1 cellular context compared by ENCODE assay signal in the genomic region with DNA sequence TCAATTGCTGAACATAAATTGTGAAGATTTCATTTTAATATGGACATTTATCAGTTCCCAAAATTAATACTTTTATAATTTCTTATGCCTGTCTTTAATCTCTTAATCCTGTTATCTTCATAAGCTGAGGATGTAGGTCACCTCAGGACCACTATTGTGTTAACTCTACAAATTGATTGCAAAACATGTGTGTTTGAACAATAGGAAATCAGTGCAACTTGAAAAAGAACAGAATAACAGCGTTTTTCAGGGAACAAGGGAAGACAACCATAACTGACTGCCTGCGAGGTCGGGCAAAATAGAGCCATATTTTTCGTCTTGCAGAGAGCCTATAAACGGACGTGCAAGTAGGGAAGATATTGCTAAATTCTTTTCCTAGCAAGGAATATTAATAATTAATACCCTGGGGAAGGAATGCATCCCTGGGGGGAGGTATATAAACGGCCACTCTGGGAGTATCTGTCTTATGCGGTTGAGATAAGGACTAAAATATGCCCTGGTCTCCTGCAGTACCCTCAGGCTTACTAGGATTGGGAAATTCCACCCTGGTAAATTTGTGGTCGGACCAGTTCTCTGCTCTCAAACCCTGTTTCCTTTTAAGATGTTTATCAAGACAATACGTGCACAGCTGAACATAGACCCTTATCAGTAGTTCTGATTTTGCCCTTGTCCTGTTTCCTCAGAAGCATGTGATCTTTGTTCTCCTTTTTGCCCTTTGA.
TF ChIP-seq lines count a peak whose summit lies in the region.
"Not testable (repeated sequence)": the region's sequence is repeated elsewhere in the genome, so short reads cannot be mapped to it uniquely, and the experiment has no call there.

No MANE protein-coding gene starts in this region.

TF ChIP-seq in HepG2, 621 proteins besides CTCF, POLR2A, EP300 and RAD21 (continues in another document):
- peak; percentile 95 for TF ChIP-seq GFI1 (CRISPR knock-in tag; IDR thresholded peaks at IDR 0.05; ENCODE audit: borderline replicate concordance)
- peak; percentile 68; the same call in 1 of the 2 replicates for TF ChIP-seq HMG20B (CRISPR knock-in tag; conservative IDR thresholded peaks at IDR 0.05)
- TF ChIP-seq, protein P1, sequence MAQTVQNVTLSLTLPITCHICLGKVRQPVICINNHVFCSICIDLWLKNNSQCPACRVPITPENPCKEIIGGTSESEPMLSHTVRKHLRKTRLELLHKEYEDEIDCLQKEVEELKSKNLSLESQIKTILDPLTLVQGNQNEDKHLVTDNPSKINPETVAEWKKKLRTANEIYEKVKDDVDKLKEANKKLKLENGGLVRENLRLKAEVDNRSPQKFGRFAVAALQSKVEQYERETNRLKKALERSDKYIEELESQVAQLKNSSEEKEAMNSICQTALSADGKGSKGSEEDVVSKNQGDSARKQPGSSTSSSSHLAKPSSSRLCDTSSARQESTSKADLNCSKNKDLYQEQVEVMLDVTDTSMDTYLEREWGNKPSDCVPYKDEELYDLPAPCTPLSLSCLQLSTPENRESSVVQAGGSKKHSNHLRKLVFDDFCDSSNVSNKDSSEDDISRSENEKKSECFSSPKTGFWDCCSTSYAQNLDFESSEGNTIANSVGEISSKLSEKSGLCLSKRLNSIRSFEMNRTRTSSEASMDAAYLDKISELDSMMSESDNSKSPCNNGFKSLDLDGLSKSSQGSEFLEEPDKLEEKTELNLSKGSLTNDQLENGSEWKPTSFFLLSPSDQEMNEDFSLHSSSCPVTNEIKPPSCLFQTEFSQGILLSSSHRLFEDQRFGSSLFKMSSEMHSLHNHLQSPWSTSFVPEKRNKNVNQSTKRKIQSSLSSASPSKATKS (CRISPR knock-in tag; IDR thresholded peaks at IDR 0.05), result peak; percentile 48; the same call in 1 of the 2 replicates
- 0 out of 2 replicates have a peak, but pooled peaks have one; percentile 52 for TF ChIP-seq ZNF33A (CRISPR knock-in tag; IDR thresholded peaks at IDR 0.05; ENCODE audit: borderline replicate concordance)
- TF ChIP-seq, protein P2, sequence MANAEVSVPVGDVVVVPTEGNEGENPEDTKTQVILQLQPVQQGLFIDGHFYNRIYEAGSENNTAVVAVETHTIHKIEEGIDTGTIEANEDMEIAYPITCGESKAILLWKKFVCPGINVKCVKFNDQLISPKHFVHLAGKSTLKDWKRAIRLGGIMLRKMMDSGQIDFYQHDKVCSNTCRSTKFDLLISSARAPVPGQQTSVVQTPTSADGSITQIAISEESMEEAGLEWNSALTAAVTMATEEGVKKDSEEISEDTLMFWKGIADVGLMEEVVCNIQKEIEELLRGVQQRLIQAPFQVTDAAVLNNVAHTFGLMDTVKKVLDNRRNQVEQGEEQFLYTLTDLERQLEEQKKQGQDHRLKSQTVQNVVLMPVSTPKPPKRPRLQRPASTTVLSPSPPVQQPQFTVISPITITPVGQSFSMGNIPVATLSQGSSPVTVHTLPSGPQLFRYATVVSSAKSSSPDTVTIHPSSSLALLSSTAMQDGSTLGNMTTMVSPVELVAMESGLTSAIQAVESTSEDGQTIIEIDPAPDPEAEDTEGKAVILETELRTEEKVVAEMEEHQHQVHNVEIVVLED (CRISPR knock-in tag; IDR thresholded peaks at IDR 0.05; ENCODE audit: borderline replicate concordance), result 0 out of 2 replicates have a peak, but pooled peaks have one; percentile 9
- TF ChIP-seq, protein P3, sequence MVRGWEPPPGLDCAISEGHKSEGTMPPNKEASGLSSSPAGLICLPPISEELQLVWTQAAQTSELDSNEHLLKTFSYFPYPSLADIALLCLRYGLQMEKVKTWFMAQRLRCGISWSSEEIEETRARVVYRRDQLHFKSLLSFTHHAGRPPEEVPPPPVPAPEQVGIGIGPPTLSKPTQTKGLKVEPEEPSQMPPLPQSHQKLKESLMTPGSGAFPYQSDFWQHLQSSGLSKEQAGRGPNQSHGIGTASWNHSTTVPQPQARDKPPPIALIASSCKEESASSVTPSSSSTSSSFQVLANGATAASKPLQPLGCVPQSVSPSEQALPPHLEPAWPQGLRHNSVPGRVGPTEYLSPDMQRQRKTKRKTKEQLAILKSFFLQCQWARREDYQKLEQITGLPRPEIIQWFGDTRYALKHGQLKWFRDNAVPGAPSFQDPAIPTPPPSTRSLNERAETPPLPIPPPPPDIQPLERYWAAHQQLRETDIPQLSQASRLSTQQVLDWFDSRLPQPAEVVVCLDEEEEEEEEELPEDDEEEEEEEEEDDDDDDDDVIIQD (CRISPR knock-in tag; IDR thresholded peaks at IDR 0.05; ENCODE audit: low read depth), result 0 out of 2 replicates have a peak, but pooled peaks have one; percentile 3
- TF ChIP-seq HNF4A (CRISPR knock-in tag; IDR thresholded peaks at IDR 0.05), result peak; percentile 17
- 0 out of 2 replicates have a peak, but pooled peaks have one; percentile 51 for TF ChIP-seq HMG20A (CRISPR knock-in tag; IDR thresholded peaks at IDR 0.05; ENCODE audit: borderline replicate concordance)
- peak; percentile 48; the same call in 1 of the 2 replicates for TF ChIP-seq KDM1A (CRISPR knock-in tag; IDR thresholded peaks at IDR 0.05)
- TF ChIP-seq, protein P4, sequence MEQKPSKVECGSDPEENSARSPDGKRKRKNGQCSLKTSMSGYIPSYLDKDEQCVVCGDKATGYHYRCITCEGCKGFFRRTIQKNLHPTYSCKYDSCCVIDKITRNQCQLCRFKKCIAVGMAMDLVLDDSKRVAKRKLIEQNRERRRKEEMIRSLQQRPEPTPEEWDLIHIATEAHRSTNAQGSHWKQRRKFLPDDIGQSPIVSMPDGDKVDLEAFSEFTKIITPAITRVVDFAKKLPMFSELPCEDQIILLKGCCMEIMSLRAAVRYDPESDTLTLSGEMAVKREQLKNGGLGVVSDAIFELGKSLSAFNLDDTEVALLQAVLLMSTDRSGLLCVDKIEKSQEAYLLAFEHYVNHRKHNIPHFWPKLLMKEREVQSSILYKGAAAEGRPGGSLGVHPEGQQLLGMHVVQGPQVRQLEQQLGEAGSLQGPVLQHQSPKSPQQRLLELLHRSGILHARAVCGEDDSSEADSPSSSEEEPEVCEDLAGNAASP (CRISPR knock-in tag; IDR thresholded peaks at IDR 0.05; ENCODE audit: borderline replicate concordance), result peak; percentile 55; the same call in 1 of the 2 replicates
- not testable (repeated sequence) for TF ChIP-seq NR2F6, SOX13, SOX6 (IDR thresholded peaks at IDR 0.05)
- TF ChIP-seq NR2F6 (CRISPR knock-in tag; IDR thresholded peaks at IDR 0.05), result 0 out of 2 replicates have a peak, but pooled peaks have one; percentile 3
- peak; percentile 16; the same call in 1 of the 2 replicates for TF ChIP-seq THAP11 (CRISPR knock-in tag; IDR thresholded peaks at IDR 0.05)
- TF ChIP-seq, protein P5, sequence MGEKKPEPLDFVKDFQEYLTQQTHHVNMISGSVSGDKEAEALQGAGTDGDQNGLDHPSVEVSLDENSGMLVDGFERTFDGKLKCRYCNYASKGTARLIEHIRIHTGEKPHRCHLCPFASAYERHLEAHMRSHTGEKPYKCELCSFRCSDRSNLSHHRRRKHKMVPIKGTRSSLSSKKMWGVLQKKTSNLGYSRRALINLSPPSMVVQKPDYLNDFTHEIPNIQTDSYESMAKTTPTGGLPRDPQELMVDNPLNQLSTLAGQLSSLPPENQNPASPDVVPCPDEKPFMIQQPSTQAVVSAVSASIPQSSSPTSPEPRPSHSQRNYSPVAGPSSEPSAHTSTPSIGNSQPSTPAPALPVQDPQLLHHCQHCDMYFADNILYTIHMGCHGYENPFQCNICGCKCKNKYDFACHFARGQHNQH (CRISPR knock-in tag; IDR thresholded peaks at IDR 0.05), result 0 out of 2 replicates have a peak, but pooled peaks have one; percentile 17
- TF ChIP-seq GLI4 (CRISPR knock-in tag; IDR thresholded peaks at IDR 0.05; ENCODE audit: borderline replicate concordance), result peak; percentile 6; the same call in 1 of the 2 replicates
- peak in 1 of 2 experiments; percentile 88; a peak in 2 of 4 replicates for TF ChIP-seq SOX13 (CRISPR knock-in tag; conservative IDR thresholded peaks at IDR 0.05 in 1 of 2, IDR thresholded peaks at IDR 0.05 in 1 of 2)
- peak; percentile 82 for TF ChIP-seq SOX6 (CRISPR knock-in tag; IDR thresholded peaks at IDR 0.05)
- TF ChIP-seq GATAD2A (CRISPR knock-in tag; IDR thresholded peaks at IDR 0.05), result 0 out of 2 replicates have a peak, but pooled peaks have one; percentile 26
- TF ChIP-seq, protein P6, sequence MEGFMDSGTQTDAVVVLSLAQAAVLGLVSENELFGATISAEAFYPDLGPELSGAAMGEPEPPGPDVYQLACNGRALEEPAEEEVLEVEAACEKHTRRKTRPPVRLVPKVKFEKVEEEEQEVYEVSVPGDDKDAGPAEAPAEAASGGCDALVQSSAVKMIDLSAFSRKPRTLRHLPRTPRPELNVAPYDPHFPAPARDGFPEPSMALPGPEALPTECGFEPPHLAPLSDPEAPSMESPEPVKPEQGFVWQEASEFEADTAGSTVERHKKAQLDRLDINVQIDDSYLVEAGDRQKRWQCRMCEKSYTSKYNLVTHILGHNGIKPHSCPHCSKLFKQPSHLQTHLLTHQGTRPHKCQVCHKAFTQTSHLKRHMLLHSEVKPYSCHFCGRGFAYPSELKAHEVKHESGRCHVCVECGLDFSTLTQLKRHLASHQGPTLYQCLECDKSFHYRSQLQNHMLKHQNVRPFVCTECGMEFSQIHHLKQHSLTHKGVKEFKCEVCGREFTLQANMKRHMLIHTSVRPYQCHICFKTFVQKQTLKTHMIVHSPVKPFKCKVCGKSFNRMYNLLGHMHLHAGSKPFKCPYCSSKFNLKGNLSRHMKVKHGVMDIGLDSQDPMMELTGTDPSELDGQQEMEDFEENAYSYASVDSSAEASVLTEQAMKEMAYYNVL (CRISPR knock-in tag; IDR thresholded peaks at IDR 0.05; ENCODE audit: borderline replicate concordance), result 0 out of 2 replicates have a peak, but pooled peaks have one; percentile 26
- 0 out of 2 replicates have a peak, but pooled peaks have one; percentile 26 for TF ChIP-seq ZNF232 (CRISPR knock-in tag; IDR thresholded peaks at IDR 0.05; ENCODE audit: borderline replicate concordance)
- peak; percentile 78; the same call in 1 of the 2 replicates for TF ChIP-seq SOX5 (CRISPR knock-in tag; IDR thresholded peaks at IDR 0.05; ENCODE audit: borderline replicate concordance)
- TF ChIP-seq HDAC1 (CRISPR knock-in tag; IDR thresholded peaks at IDR 0.05), result 0 out of 2 replicates have a peak, but pooled peaks have one; percentile 22
- TF ChIP-seq POGZ (CRISPR knock-in tag; IDR thresholded peaks at IDR 0.05), result peak; percentile 28; the same call in 1 of the 2 replicates
- TF ChIP-seq, protein P7, sequence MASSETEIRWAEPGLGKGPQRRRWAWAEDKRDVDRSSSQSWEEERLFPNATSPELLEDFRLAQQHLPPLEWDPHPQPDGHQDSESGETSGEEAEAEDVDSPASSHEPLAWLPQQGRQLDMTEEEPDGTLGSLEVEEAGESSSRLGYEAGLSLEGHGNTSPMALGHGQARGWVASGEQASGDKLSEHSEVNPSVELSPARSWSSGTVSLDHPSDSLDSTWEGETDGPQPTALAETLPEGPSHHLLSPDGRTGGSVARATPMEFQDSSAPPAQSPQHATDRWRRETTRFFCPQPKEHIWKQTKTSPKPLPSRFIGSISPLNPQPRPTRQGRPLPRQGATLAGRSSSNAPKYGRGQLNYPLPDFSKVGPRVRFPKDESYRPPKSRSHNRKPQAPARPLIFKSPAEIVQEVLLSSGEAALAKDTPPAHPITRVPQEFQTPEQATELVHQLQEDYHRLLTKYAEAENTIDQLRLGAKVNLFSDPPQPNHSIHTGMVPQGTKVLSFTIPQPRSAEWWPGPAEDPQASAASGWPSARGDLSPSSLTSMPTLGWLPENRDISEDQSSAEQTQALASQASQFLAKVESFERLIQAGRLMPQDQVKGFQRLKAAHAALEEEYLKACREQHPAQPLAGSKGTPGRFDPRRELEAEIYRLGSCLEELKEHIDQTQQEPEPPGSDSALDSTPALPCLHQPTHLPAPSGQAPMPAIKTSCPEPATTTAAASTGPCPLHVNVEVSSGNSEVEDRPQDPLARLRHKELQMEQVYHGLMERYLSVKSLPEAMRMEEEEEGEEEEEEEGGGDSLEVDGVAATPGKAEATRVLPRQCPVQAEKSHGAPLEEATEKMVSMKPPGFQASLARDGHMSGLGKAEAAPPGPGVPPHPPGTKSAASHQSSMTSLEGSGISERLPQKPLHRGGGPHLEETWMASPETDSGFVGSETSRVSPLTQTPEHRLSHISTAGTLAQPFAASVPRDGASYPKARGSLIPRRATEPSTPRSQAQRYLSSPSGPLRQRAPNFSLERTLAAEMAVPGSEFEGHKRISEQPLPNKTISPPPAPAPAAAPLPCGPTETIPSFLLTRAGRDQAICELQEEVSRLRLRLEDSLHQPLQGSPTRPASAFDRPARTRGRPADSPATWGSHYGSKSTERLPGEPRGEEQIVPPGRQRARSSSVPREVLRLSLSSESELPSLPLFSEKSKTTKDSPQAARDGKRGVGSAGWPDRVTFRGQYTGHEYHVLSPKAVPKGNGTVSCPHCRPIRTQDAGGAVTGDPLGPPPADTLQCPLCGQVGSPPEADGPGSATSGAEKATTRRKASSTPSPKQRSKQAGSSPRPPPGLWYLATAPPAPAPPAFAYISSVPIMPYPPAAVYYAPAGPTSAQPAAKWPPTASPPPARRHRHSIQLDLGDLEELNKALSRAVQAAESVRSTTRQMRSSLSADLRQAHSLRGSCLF (CRISPR knock-in tag; IDR thresholded peaks at IDR 0.05; ENCODE audit: borderline replicate concordance), result 0 out of 2 replicates have a peak, but pooled peaks have one; percentile 18
- TF ChIP-seq MEIS2 (CRISPR knock-in tag; IDR thresholded peaks at IDR 0.05), result 0 out of 2 replicates have a peak, but pooled peaks have one; percentile 22
- 0 out of 2 replicates have a peak, but pooled peaks have one; percentile 58 for TF ChIP-seq ZNF850 (CRISPR knock-in tag; conservative IDR thresholded peaks at IDR 0.05)
- TF ChIP-seq, protein P8, sequence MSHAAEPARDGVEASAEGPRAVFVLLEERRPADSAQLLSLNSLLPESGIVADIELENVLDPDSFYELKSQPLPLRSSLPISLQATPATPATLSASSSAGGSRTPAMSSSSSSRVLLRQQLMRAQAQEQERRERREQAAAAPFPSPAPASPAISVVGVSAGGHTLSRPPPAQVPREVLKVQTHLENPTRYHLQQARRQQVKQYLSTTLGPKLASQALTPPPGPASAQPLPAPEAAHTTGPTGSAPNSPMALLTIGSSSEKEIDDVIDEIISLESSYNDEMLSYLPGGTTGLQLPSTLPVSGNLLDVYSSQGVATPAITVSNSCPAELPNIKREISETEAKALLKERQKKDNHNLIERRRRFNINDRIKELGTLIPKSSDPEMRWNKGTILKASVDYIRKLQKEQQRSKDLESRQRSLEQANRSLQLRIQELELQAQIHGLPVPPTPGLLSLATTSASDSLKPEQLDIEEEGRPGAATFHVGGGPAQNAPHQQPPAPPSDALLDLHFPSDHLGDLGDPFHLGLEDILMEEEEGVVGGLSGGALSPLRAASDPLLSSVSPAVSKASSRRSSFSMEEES (CRISPR knock-in tag; IDR thresholded peaks at IDR 0.05), result 0 out of 2 replicates have a peak, but pooled peaks have one; percentile 32
